Comparison of ENCODE assay signal across 10 cellular contexts in genomic region chr18:35661483-35662146, GRCh38.
DNase-seq lines count a peak whose midpoint lies in the region; ATAC-seq and TF ChIP-seq lines count a peak whose summit lies in the region.
"Had no signal": no experiment of that assay in that cellular context is flagged by ENCODE, and none has a peak within 500 bp of the region (broad histone marks: within the 10 kb centered on the region; RNA-seq: fewer than 3 reads in every experiment).

No MANE protein-coding gene starts in this region.

- ATAC-seq in HG03025 (IDR thresholded peaks at IDR 0.05; ENCODE audit: low FRiP score, unreplicated experiment) = no peak
- no peak for ATAC-seq in stimulated activated naive B cell treated with anti-CD40 and anti-IgM and Interleukin-4, amounts not matched to agents 10 μg/mL and 1 μg/mL and 100 μg/mL, for 72 hours (replicated peaks)
- ATAC-seq in activated T-helper 17 cell treated with anti-CD3 and anti-CD28 coated beads, Interleukin-2, amount 50 U/mL, for 72 hours (replicated peaks) = no peak

- H3K36me3 Mint-ChIP-seq in HFFc6 (ENCODE audit: low read depth) = no peaks in the 10 kb centered on the region
- peaks cover 26 to 36% of the 10 kb centered on the region in 2 donors for H3K36me3 Mint-ChIP-seq in stimulated activated naive B cell treated with anti-CD40 and anti-IgM and Interleukin-4, amounts not matched to agents 10 μg/mL and 1 μg/mL and 100 μg/mL, for 72 hours
- peaks cover 38% of the 10 kb centered on the region for H3K36me3 Mint-ChIP-seq in activated T-helper 17 cell treated with anti-CD3 and anti-CD28 coated beads, Interleukin-2, amount 50 U/mL, for 72 hours (ENCODE audit: low read depth)

- H3K27me3 Mint-ChIP-seq in HFFc6 (ENCODE audit: insufficient read depth) = no peaks in the 10 kb centered on the region
- no peaks in the 10 kb centered on the region for H3K27me3 Mint-ChIP-seq in stimulated activated naive B cell treated with anti-CD40 and anti-IgM and Interleukin-4, amounts not matched to agents 10 μg/mL and 1 μg/mL and 100 μg/mL, for 72 hours
- no peaks in the 10 kb centered on the region for H3K27me3 Mint-ChIP-seq in activated T-helper 17 cell treated with anti-CD3 and anti-CD28 coated beads, Interleukin-2, amount 50 U/mL, for 72 hours

- peak; percentile 53 for TF ChIP-seq CTCF in HFFc6 (IDR thresholded peaks at IDR 0.05)

- H3K27ac Mint-ChIP-seq in HFFc6 = no peak overlapping the region
- no peak overlapping the region for H3K27ac Mint-ChIP-seq in stimulated activated naive B cell treated with anti-CD40 and anti-IgM and Interleukin-4, amounts not matched to agents 10 μg/mL and 1 μg/mL and 100 μg/mL, for 72 hours
- no peak overlapping the region for H3K27ac Mint-ChIP-seq in activated T-helper 17 cell treated with anti-CD3 and anti-CD28 coated beads, Interleukin-2, amount 50 U/mL, for 72 hours

- DNase-seq in DMS 273 (lab: John Stamatoyannopoulos, UW; ENCODE audit: unreplicated experiment) = peak; percentile 56
- no peak for DNase-seq in HFFc6
- peak; percentile 33 for DNase-seq in OCI-M1 (lab: John Stamatoyannopoulos, UW)
- DNase-seq in globus pallidus (ENCODE audit: low spot score) = peak; percentile 35
- no peak for DNase-seq in stimulated activated naive B cell treated with anti-CD40 and anti-IgM and Interleukin-4, amounts not matched to agents 10 μg/mL and 1 μg/mL and 100 μg/mL, for 72 hours
- no peak for DNase-seq in cerebellar nuclear complex (lab: John Stamatoyannopoulos, UW)
- DNase-seq: caudate nucleus, GOT3 had no signal

- no peak overlapping the region for H3K4me3 Mint-ChIP-seq in HFFc6
- H3K4me3 Mint-ChIP-seq in stimulated activated naive B cell treated with anti-CD40 and anti-IgM and Interleukin-4, amounts not matched to agents 10 μg/mL and 1 μg/mL and 100 μg/mL, for 72 hours = no peak overlapping the region
- no peak overlapping the region for H3K4me3 Mint-ChIP-seq in activated T-helper 17 cell treated with anti-CD3 and anti-CD28 coated beads, Interleukin-2, amount 50 U/mL, for 72 hours

- H3K9me3 Mint-ChIP-seq in HFFc6 = no peaks in the 10 kb centered on the region
- no peaks in the 10 kb centered on the region for H3K9me3 Mint-ChIP-seq in stimulated activated naive B cell treated with anti-CD40 and anti-IgM and Interleukin-4, amounts not matched to agents 10 μg/mL and 1 μg/mL and 100 μg/mL, for 72 hours
- no peaks in the 10 kb centered on the region for H3K9me3 Mint-ChIP-seq in activated T-helper 17 cell treated with anti-CD3 and anti-CD28 coated beads, Interleukin-2, amount 50 U/mL, for 72 hours

- H3K4me1 Mint-ChIP-seq in HFFc6 (ENCODE audit: low read depth) = no peaks in the 10 kb centered on the region
- H3K4me1 Mint-ChIP-seq in stimulated activated naive B cell treated with anti-CD40 and anti-IgM and Interleukin-4, amounts not matched to agents 10 μg/mL and 1 μg/mL and 100 μg/mL, for 72 hours = peaks cover 11 to 15% of the 10 kb centered on the region in 2 donors
- H3K4me1 Mint-ChIP-seq in activated T-helper 17 cell treated with anti-CD3 and anti-CD28 coated beads, Interleukin-2, amount 50 U/mL, for 72 hours = peaks cover 5% of the 10 kb centered on the region

Comparison
In these comparisons a context has a peak if more than half of its experiments do, and no peak if none do; other contexts are left out.
1. DNase-seq: peak in DMS 273 (single experiment), OCI-M1 (single experiment) and globus pallidus (single experiment); none in HFFc6 (single experiment), stimulated activated naive B cell treated with anti-CD40 and anti-IgM and Interleukin-4, amounts not matched to agents 10 μg/mL and 1 μg/mL and 100 μg/mL, for 72 hours (single experiment) and cerebellar nuclear complex (0 of 2).